Comparison of ENCODE assay signal across 28 cellular contexts in genomic region chr3:10006762-10007090, GRCh38.
"Had no signal": no experiment of that assay in that cellular context is flagged by ENCODE, and none has a peak within 500 bp of the region (broad histone marks: within the 10 kb centered on the region; RNA-seq: fewer than 3 reads in every experiment).

No MANE protein-coding gene starts in this region.

- H3K27ac ChIP-seq: Peyer's patch, RWPE1, SJSA1 had no signal

- H3K27me3 ChIP-seq: Peyer's patch, SJSA1 had no signal

- ATAC-seq: activated T-helper 17 cell treated with anti-CD3 and anti-CD28 coated beads, Interleukin-2, amount 50 U/mL, for 72 hours; SK-N-SH treated with all-trans-retinoic acid at 6 μM for 48 hours; WTC11 had no signal

- H3K9me3 ChIP-seq: Peyer's patch, SJSA1 had no signal

- H3K4me3 ChIP-seq: Peyer's patch, SJSA1 had no signal

- DNase-seq: activated CD4-positive, alpha-beta T cell treated with anti-CD3 and anti-CD28 coated beads for 48 hours; activated CD4-positive, alpha-beta T cell treated with anti-CD3 and anti-CD28 coated beads, Interleukin-2, amount 50 U/mL, for 4 hours; activated CD4-positive, CD25-positive, alpha-beta regulatory T cell treated with anti-CD3 and anti-CD28 coated beads, Interleukin-2, amount 50 U/mL, for 72 hours; activated gamma-delta T cell; activated naive CD4-positive, alpha-beta T cell treated with anti-CD3 and anti-CD28 coated beads for 36 hours; activated T-cell treated with anti-CD3 and anti-CD28 coated beads for 4 hours; activated T-cell treated with anti-CD3 and anti-CD28 coated beads, Interleukin-2, amount 50 U/mL, for 48 hours; amygdala; Karpas-422; MM.1S; NCI-H1105; NCI-H1436; NCI-H1694 treated with DMSO at 0.1 percent for 48 hours; NCI-H2029 treated with DMSO at 0.1 percent for 48 hours; NCI-H345; NCI-H510A; NCI-H526 treated with DMSO at 0.1 percent for 48 hours; NCI-H82; Right ventricle myocardium superior; SW 1271 had no signal

- H3K9me3 Mint-ChIP-seq: activated naive CD4-positive, alpha-beta T cell treated with anti-CD3 and anti-CD28 coated beads for 36 hours; activated T-helper 17 cell treated with anti-CD3 and anti-CD28 coated beads, Interleukin-2, amount 50 U/mL, for 72 hours; brain; WTC11 had no signal

- H3K27me3 Mint-ChIP-seq: brain had no signal

- H3K36me3 ChIP-seq: Peyer's patch had no signal

- H3K4me3 Mint-ChIP-seq: activated naive CD4-positive, alpha-beta T cell treated with anti-CD3 and anti-CD28 coated beads for 36 hours; activated naive CD8-positive, alpha-beta T cell; activated T-helper 17 cell treated with anti-CD3 and anti-CD28 coated beads, Interleukin-2, amount 50 U/mL, for 72 hours; WTC11 had no signal

- H3K27ac Mint-ChIP-seq: activated naive CD4-positive, alpha-beta T cell treated with anti-CD3 and anti-CD28 coated beads for 36 hours; activated naive CD8-positive, alpha-beta T cell; activated T-helper 17 cell treated with anti-CD3 and anti-CD28 coated beads, Interleukin-2, amount 50 U/mL, for 72 hours; brain; WTC11 had no signal

- H3K36me3 Mint-ChIP-seq: activated naive CD8-positive, alpha-beta T cell; brain had no signal
